15 cellular contexts compared by ENCODE assay signal in the genomic region with DNA sequence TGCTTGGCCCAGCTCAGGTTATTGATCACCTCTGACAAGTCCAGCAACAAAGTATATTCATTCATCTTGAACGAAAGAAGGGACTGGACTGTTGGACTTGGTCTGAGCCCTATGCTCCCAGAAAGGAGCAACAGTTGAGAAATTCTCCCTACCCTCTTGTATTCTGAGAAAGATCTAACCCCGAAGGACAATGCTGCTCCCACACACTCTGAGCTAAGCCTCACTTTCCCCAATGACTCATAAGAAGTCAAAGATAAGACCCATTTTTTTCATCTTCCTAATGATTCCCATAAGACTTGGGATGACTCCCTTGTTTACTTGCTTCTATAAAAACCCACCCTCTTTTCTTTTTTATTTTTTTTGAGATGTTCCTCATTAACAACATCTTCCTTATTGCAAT.
DNase-seq lines count a peak whose midpoint lies in the region; ATAC-seq and TF ChIP-seq lines count a peak whose summit lies in the region.
"Had no signal": no experiment of that assay in that cellular context is flagged by ENCODE, and none has a peak within 500 bp of the region (broad histone marks: within the 10 kb centered on the region; RNA-seq: fewer than 3 reads in every experiment).

No MANE protein-coding gene starts in this region.

- peaks cover 8% of the 10 kb centered on the region for H3K9me3 Mint-ChIP-seq in chondrocyte (ENCODE audit: low read depth)
- H3K9me3 Mint-ChIP-seq in stimulated activated naive B cell treated with anti-CD40 and anti-IgM and Interleukin-4, amounts not matched to agents 10 μg/mL and 1 μg/mL and 100 μg/mL, for 72 hours, result peaks cover 0 to 2% of the 10 kb centered on the region in 2 donors

- H3K36me3 Mint-ChIP-seq in chondrocyte (ENCODE audit: low read depth), result peaks cover 4% of the 10 kb centered on the region
- no peaks in the 10 kb centered on the region for H3K36me3 Mint-ChIP-seq in stimulated activated naive B cell treated with anti-CD40 and anti-IgM and Interleukin-4, amounts not matched to agents 10 μg/mL and 1 μg/mL and 100 μg/mL, for 72 hours

- CTCF ChIA-PET in HEK293 (lab: Yijun Ruan, JAX), result no interaction called here

- DNase-seq in chondrocyte (ENCODE audit: low spot score), result no peak
- no peak for DNase-seq in lung (ENCODE audit: low spot score)
- no peak for DNase-seq in stimulated activated naive B cell treated with anti-CD40 and anti-IgM and Interleukin-4, amounts not matched to agents 10 μg/mL and 1 μg/mL and 100 μg/mL, for 72 hours
- no peak for DNase-seq in T-helper 1 cell
- DNase-seq in spleen, result no peak
- DNase-seq: activated CD8-positive, alpha-beta memory T cell treated with anti-CD3 and anti-CD28 coated beads for 24 hours; central memory CD4-positive, alpha-beta T cell; endodermal cell; H7; NCI-H1417 treated with DMSO at 0.1 percent for 48 hours; NCI-H446; upper lobe of right lung had no signal

- H3K4me1 Mint-ChIP-seq in chondrocyte (ENCODE audit: low read depth), result peaks cover 50% of the 10 kb centered on the region
- H3K4me1 Mint-ChIP-seq in stimulated activated naive B cell treated with anti-CD40 and anti-IgM and Interleukin-4, amounts not matched to agents 10 μg/mL and 1 μg/mL and 100 μg/mL, for 72 hours, result peaks cover 0 to under 1% of the 10 kb centered on the region in 2 donors

- peak overlapping the region; percentile 47; the same call in 1 of the 2 replicates for H3K4me3 ChIP-seq in ACC112 (ENCODE audit: low read depth, low read length)
- no peak overlapping the region for H3K4me3 ChIP-seq in HEK293 (ENCODE audit: low read depth, low read length)
- no peak overlapping the region for H3K4me3 ChIP-seq in lung
- no peak overlapping the region for H3K4me3 ChIP-seq in spleen
- H3K4me3 ChIP-seq: upper lobe of right lung had no signal

- WGBS in lung, 2 donors, result 76 to 84% methylated on average over 2 of the region's 2 CpGs
- 63 to 85% (median 73%) methylated on average over 2 of the region's 2 CpGs for WGBS in spleen, 5 donors

- peak overlapping the region; percentile 90 for H3K27ac ChIP-seq in ACC112 (ENCODE audit: low read depth, low read length)
- H3K27ac ChIP-seq in HEK293 (ENCODE audit: extremely low read depth, low read depth, low read length), result no peak overlapping the region
- H3K27ac ChIP-seq in lung (ENCODE audit: low read depth in 1 of 2, low read length in 1 of 2), result peak overlapping the region in 1 of 2 donors; percentile 12
- H3K27ac ChIP-seq in spleen, result no peak overlapping the region
- H3K27ac ChIP-seq: upper lobe of right lung had no signal

- H3K4me3 Mint-ChIP-seq in chondrocyte (ENCODE audit: unreplicated experiment), result no peak overlapping the region
- no peak overlapping the region for H3K4me3 Mint-ChIP-seq in stimulated activated naive B cell treated with anti-CD40 and anti-IgM and Interleukin-4, amounts not matched to agents 10 μg/mL and 1 μg/mL and 100 μg/mL, for 72 hours
- H3K4me3 Mint-ChIP-seq: endodermal cell had no signal

- no peaks in the 10 kb centered on the region for H3K79me2 ChIP-seq in ACC112 (ENCODE audit: control insufficient read depth, insufficient read depth, low read length, unreplicated experiment)

- no peaks in the 10 kb centered on the region for H3K27me3 ChIP-seq in ACC112 (ENCODE audit: insufficient read depth, low read length)
- H3K27me3 ChIP-seq in lung (ENCODE audit: control insufficient read depth, insufficient read depth), result no peaks in the 10 kb centered on the region
- no peaks in the 10 kb centered on the region for H3K27me3 ChIP-seq in spleen (replicated peaks in 1 of 7)
- H3K27me3 ChIP-seq: upper lobe of right lung had no signal

- H3K9me3 ChIP-seq in HEK293 (ENCODE audit: control insufficient read depth, insufficient read depth, low read depth, low read length), result no peaks in the 10 kb centered on the region
- no peaks in the 10 kb centered on the region for H3K9me3 ChIP-seq in lung (ENCODE audit: control insufficient read depth in 2 of 2, insufficient read depth in 1 of 2, low read length in 1 of 2)
- peaks cover 0 to 5% (median 0%) of the 10 kb centered on the region in 8 donors for H3K9me3 ChIP-seq in spleen
- H3K9me3 ChIP-seq: upper lobe of right lung had no signal

- no peak for TF ChIP-seq POLR2A in spleen (IDR thresholded peaks at IDR 0.05)

- H2AFZ ChIP-seq in ACC112 (ENCODE audit: low read length, unreplicated experiment), result peak overlapping the region; percentile 37

- peak overlapping the region; percentile 6 for H3K27ac Mint-ChIP-seq in chondrocyte (ENCODE audit: unreplicated experiment)
- no peak overlapping the region for H3K27ac Mint-ChIP-seq in stimulated activated naive B cell treated with anti-CD40 and anti-IgM and Interleukin-4, amounts not matched to agents 10 μg/mL and 1 μg/mL and 100 μg/mL, for 72 hours
- H3K27ac Mint-ChIP-seq: endodermal cell had no signal

- intact Hi-C loops in spleen (cut with DNase I; ENCODE audit: low total_unique reads), result no loop called here

- TF ChIP-seq CTCF in HEK293 (tag by site-specific recombination; IDR thresholded peaks at IDR 0.05) (no peak), chondrocyte (IDR thresholded peaks at IDR 0.05) (no peak), lung (IDR thresholded peaks at IDR 0.05; ENCODE audit: control extremely low read depth, extremely low read depth) (no peak), spleen (IDR thresholded peaks at IDR 0.05 in 8 of 11, conservative IDR thresholded peaks at IDR 0.05 in 3 of 11) (no peak)

- POLR2A ChIA-PET in HEK293 (lab: Yijun Ruan, JAX), result no interaction called here

- H3K36me3 ChIP-seq in ACC112 (ENCODE audit: insufficient read depth, low read length), result 0 out of 2 replicates have a peak, but pooled peaks cover 3% of the 10 kb centered on the region
- no peaks in the 10 kb centered on the region for H3K36me3 ChIP-seq in HEK293 (ENCODE audit: control insufficient read depth in 2 of 2, insufficient read depth in 1 of 2, low read length in 2 of 2)
- no peaks in the 10 kb centered on the region for H3K36me3 ChIP-seq in lung (ENCODE audit: control insufficient read depth in 2 of 2, insufficient read depth in 2 of 2, low read length in 2 of 2)
- no peaks in the 10 kb centered on the region for H3K36me3 ChIP-seq in spleen
- H3K36me3 ChIP-seq: upper lobe of right lung had no signal

- H3K4me1 ChIP-seq in ACC112 (ENCODE audit: control insufficient read depth, insufficient read depth, low read length, unreplicated experiment) (peaks cover 41% of the 10 kb centered on the region), HEK293 (ENCODE audit: control insufficient read depth, insufficient read depth, low read length) (no peaks in the 10 kb centered on the region), lung (ENCODE audit: control insufficient read depth in 2 of 2, insufficient read depth in 2 of 2, low read length in 2 of 2) (no peaks in the 10 kb centered on the region), spleen (no peaks in the 10 kb centered on the region)

- H3K27me3 Mint-ChIP-seq in chondrocyte (ENCODE audit: low read depth), result no peaks in the 10 kb centered on the region
- peaks cover 4 to 39% of the 10 kb centered on the region in 2 donors for H3K27me3 Mint-ChIP-seq in stimulated activated naive B cell treated with anti-CD40 and anti-IgM and Interleukin-4, amounts not matched to agents 10 μg/mL and 1 μg/mL and 100 μg/mL, for 72 hours

- ATAC-seq in lung (ENCODE audit: insufficient read depth, low FRiP score), result peak; percentile 34
- no peak for ATAC-seq in stimulated activated naive B cell treated with anti-CD40 and anti-IgM and Interleukin-4, amounts not matched to agents 10 μg/mL and 1 μg/mL and 100 μg/mL, for 72 hours (replicated peaks)
- no peak for ATAC-seq in activated CD4-positive, CD25-positive, alpha-beta regulatory T cell treated with anti-CD3 and anti-CD28 coated beads, Interleukin-2, amount 50 U/mL, for 24 hours
- ATAC-seq: upper lobe of right lung had no signal

TF ChIP-seq in HEK293, 187 proteins besides CTCF, POLR2A, EP300 and RAD21:
- TF ChIP-seq ZNF335 (tag by site-specific recombination; conservative IDR thresholded peaks at IDR 0.05) (no peak), KLF9 (tag by site-specific recombination; IDR thresholded peaks at IDR 0.05; ENCODE audit: low read depth) (no peak), EGR2 (tag by site-specific recombination; IDR thresholded peaks at IDR 0.05; ENCODE audit: low read depth) (peak; percentile 23; the same call in 1 of the 2 replicates), ZSCAN23 (tag by site-specific recombination; IDR thresholded peaks at IDR 0.05) (no peak), ZNF133 (tag by site-specific recombination; IDR thresholded peaks at IDR 0.05) (no peak), ZFHX2 (tag by site-specific recombination; conservative IDR thresholded peaks at IDR 0.05) (peak; percentile 39; the same call in 1 of the 2 replicates)
